ENCODE assay signal across 21 cellular contexts in the genomic region with DNA sequence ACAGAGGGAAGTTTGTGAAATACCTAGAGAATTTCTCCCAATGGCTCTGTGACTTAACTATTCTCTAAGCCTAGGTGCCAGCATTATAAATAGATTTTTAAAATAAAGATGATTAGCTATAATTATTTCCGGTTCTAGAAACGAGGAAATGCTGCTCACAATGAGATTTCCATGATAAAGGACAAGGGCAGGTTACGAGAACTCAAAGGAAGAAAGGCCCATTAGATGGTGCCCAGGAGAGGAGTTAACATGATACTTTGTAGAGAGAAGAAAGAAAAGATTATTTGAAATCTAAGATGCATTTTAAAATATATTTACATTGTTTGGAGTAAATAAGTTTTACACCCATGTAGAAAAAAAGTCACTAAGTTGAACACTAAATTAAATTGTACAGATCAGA.
DNase-seq lines count a peak whose midpoint lies in the region; ATAC-seq and TF ChIP-seq lines count a peak whose summit lies in the region.
"Had no signal": no experiment of that assay in that cellular context is flagged by ENCODE, and none has a peak within 500 bp of the region (broad histone marks: within the 10 kb centered on the region; RNA-seq: fewer than 3 reads in every experiment).

No MANE protein-coding gene starts in this region.

- whole genome bisulfite sequencing in HUES64 = 50% methylated on average over 3 of the region's 3 CpGs

- H3K27me3 ChIP-seq in A673 (replicated peaks; ENCODE audit: insufficient read depth, low read depth, low read length, poor library complexity) (no peaks in the 10 kb centered on the region), HUES64 (ENCODE audit: insufficient read depth, low read length) (no peaks in the 10 kb centered on the region), iPS-18a (ENCODE audit: control insufficient read depth, insufficient read depth, low read length) (no peaks in the 10 kb centered on the region), gastrocnemius medialis (no peaks in the 10 kb centered on the region)
- H3K27me3 ChIP-seq: BE2C; BLaER1 treated with 17β-estradiol and CSF1 and Interleukin-3, amounts not matched to agents 10 nM and 100 nM had no signal

- CTCF ChIA-PET in A673 (lab: Charles Lee) = no interaction called here

- no peaks in the 10 kb centered on the region for H3K9me3 ChIP-seq in A673 (ENCODE audit: low read depth, low read length, poor library complexity, severe bottlenecking)
- no peaks in the 10 kb centered on the region for H3K9me3 ChIP-seq in HUES64 (ENCODE audit: insufficient read depth, low read depth, low read length)
- H3K9me3 ChIP-seq in iPS-18a (ENCODE audit: control insufficient read depth, low read depth, low read length) = no peaks in the 10 kb centered on the region
- H3K9me3 ChIP-seq in gastrocnemius medialis = no peaks in the 10 kb centered on the region
- H3K9me3 ChIP-seq: BE2C; BLaER1 treated with 17β-estradiol and CSF1 and Interleukin-3, amounts not matched to agents 10 nM and 100 nM; HAP-1 had no signal

- H3K27ac ChIP-seq in A673 (ENCODE audit: low read depth, low read length, poor library complexity, severe bottlenecking) (peak overlapping the region; percentile 41), HUES64 (ENCODE audit: low read depth, low read length) (peak overlapping the region; percentile 5; the same call in 1 of the 2 replicates), iPS-18a (ENCODE audit: low read length) (peak overlapping the region; percentile 72), gastrocnemius medialis (no peak overlapping the region)
- H3K27ac ChIP-seq: 22Rv1; BLaER1 treated with 17β-estradiol and CSF1 and Interleukin-3, amounts not matched to agents 10 nM and 100 nM; GM23248 had no signal

- H3K36me3 ChIP-seq in A673 (ENCODE audit: insufficient read depth, low read length, poor library complexity, severe bottlenecking) (no peaks in the 10 kb centered on the region), HUES64 (ENCODE audit: insufficient read depth, low read length) (no peaks in the 10 kb centered on the region), iPS-18a (ENCODE audit: control insufficient read depth, low read depth, low read length) (no peaks in the 10 kb centered on the region), gastrocnemius medialis (no peaks in the 10 kb centered on the region)
- H3K36me3 ChIP-seq: BE2C; BLaER1 treated with 17β-estradiol and CSF1 and Interleukin-3, amounts not matched to agents 10 nM and 100 nM; HAP-1 had no signal

- H3K9ac ChIP-seq in HUES64 (ENCODE audit: low read depth, low read length) = no peak overlapping the region
- H3K9ac ChIP-seq in iPS-18a (ENCODE audit: low read length) = no peak overlapping the region
- H3K9ac ChIP-seq: BLaER1 treated with 17β-estradiol and CSF1 and Interleukin-3, amounts not matched to agents 10 nM and 100 nM; GM23248 had no signal

- ATAC-seq in gastrocnemius medialis = no peak

- intact Hi-C loops in A673 (cut with micrococcal nuclease; ENCODE audit: unreplicated experiment) (no loop called here), gastrocnemius medialis (cut with DNase I; ENCODE audit: low total_unique reads) (no loop called here)

- BruUV-seq in A673 (replicated peaks; lab: Mats Ljungman, UMichigan) = no TSS peak

- in situ Hi-C loops in gastrocnemius medialis (cut with MboI; ENCODE audit: low sequenced_read_pairs in 4 of 4) = no loop called here

- TF ChIP-seq POLR2A in gastrocnemius medialis (IDR thresholded peaks at IDR 0.05) = no peak

- POLR2A ChIA-PET in A673 (lab: Charles Lee; ENCODE audit: low non-redundant PET) = no interaction called here

- TF ChIP-seq CTCF in A673 (conservative IDR thresholded peaks at IDR 0.05; ENCODE audit: low read depth, low read length) (no peak), gastrocnemius medialis (IDR thresholded peaks at IDR 0.05 in 4 of 5, conservative IDR thresholded peaks at IDR 0.05 in 1 of 5) (no peak)

- H3K4me3 ChIP-seq in A673 (ENCODE audit: low read depth, low read length, poor library complexity, severe bottlenecking) (no peak overlapping the region), HUES64 (ENCODE audit: low read length) (no peak overlapping the region), iPS-18a (ENCODE audit: low read length) (peak overlapping the region; percentile 8), gastrocnemius medialis (no peak overlapping the region)
- H3K4me3 ChIP-seq: BLaER1 treated with 17β-estradiol and CSF1 and Interleukin-3, amounts not matched to agents 10 nM and 100 nM; GM23248; HAP-1 had no signal

- DNase-seq in A673 (ENCODE audit: low spot score) = peak; percentile 46
- peak; percentile 24 for DNase-seq in dermis blood vessel endothelial cell
- DNase-seq in anterior cingulate cortex (lab: John Stamatoyannopoulos, UW) = no peak
- no peak for DNase-seq in NCI-H1105 treated with DMSO at 0.1 percent for 48 hours (lab: John Stamatoyannopoulos, UW)
- DNase-seq in gastrocnemius medialis = no peak
- DNase-seq in D341Med (ENCODE audit: low spot score) = no peak
- DNase-seq: ACHN; AML-193; BE2C; CD4-positive, alpha-beta T cell; CD8-positive, alpha-beta memory T cell; DMS53; DMS79 treated with DMSO at 0.1 percent for 48 hours; GF-D8; GM23248; HFFc6 had no signal

- peaks cover 20% of the 10 kb centered on the region for H3K4me1 ChIP-seq in A673 (ENCODE audit: insufficient read depth, low read length, poor library complexity, severe bottlenecking)
- peaks cover 27% of the 10 kb centered on the region for H3K4me1 ChIP-seq in HUES64 (ENCODE audit: insufficient read depth, low read length)
- peaks cover 21% of the 10 kb centered on the region for H3K4me1 ChIP-seq in iPS-18a (ENCODE audit: control insufficient read depth, low read depth, low read length)
- no peaks in the 10 kb centered on the region for H3K4me1 ChIP-seq in gastrocnemius medialis
- H3K4me1 ChIP-seq: BE2C; BLaER1 treated with 17β-estradiol and CSF1 and Interleukin-3, amounts not matched to agents 10 nM and 100 nM; HAP-1 had no signal

Comparison
In these comparisons a context has a peak if more than half of its experiments do, and no peak if none do; other contexts are left out.
1. DNase-seq: peak in A673 (single experiment) and dermis blood vessel endothelial cell (single experiment); none in anterior cingulate cortex (0 of 58), NCI-H1105 treated with DMSO at 0.1 percent for 48 hours (single experiment), gastrocnemius medialis (0 of 2) and D341Med (single experiment).
2. H3K27ac ChIP-seq: peak in A673 (single experiment), HUES64 (single experiment) and iPS-18a (single experiment); none in gastrocnemius medialis (0 of 4).